Comparison of ENCODE assay signal across 20 cellular contexts in the genomic region with DNA sequence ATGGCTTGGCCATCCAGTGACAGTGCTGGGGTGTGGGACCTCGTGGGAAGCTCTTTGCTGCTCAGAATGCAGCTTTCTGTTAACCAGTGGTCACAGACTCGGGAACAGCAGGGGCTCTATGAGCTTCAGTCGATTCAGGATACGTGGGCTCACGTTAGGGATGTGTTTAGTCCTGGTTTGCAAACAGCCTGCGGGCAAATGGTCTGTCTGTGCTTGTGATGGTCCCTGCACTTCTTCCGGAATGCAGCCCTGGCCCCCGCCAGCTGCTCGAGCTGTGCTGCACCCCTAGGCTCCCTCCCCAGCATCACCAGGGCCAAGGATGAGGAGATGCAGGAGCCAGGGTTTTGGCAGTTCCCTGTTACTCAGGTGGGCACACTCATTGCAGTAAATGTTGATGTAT.
A peak's percentile ranks its signal among the peaks of the same experiment; 100 is the strongest.
DNase-seq lines count a peak whose midpoint lies in the region; ATAC-seq and TF ChIP-seq lines count a peak whose summit lies in the region.
"Had no signal": no experiment of that assay in that cellular context is flagged by ENCODE, and none has a peak within 500 bp of the region (broad histone marks: within the 10 kb centered on the region; RNA-seq: fewer than 3 reads in every experiment).

No MANE protein-coding gene starts in this region.

- TF ChIP-seq CTCF in SK-N-SH (IDR thresholded peaks at IDR 0.05), result no peak
- no peak for TF ChIP-seq CTCF in neutrophil (IDR thresholded peaks at IDR 0.05)
- no peak for TF ChIP-seq CTCF in H9 (conservative IDR thresholded peaks at IDR 0.05)
- TF ChIP-seq CTCF in A673 (conservative IDR thresholded peaks at IDR 0.05; ENCODE audit: low read depth, low read length), result no peak

- no peak overlapping the region for H2AK5ac ChIP-seq in H9 (ENCODE audit: insufficient read length, low read length)

- H2BK15ac ChIP-seq in H9 (ENCODE audit: low read depth, low read length), result no peak overlapping the region

- no peaks in the 10 kb centered on the region for H3K79me1 ChIP-seq in H9 (ENCODE audit: insufficient read depth, low read depth, low read length, poor library complexity, severe bottlenecking)

- H4K5ac ChIP-seq in H9 (ENCODE audit: insufficient read length, low read depth, low read length), result no peak overlapping the region

- POLR2A ChIA-PET in SK-N-SH (lab: Yijun Ruan, JAX), result interaction anchor here (2.4 kb wide), 1 partner anchor 14 kb away, joined by 9 read pairs; no protein-coding TSS in a partner anchor
- POLR2A ChIA-PET in A673 (lab: Charles Lee; ENCODE audit: low non-redundant PET), result no interaction called here

- H3K4me3 Mint-ChIP-seq in CD4-positive, CD25-positive, alpha-beta regulatory T cell, result no peak overlapping the region
- peak overlapping the region in 1 of 2 donors; percentile 9 for H3K4me3 Mint-ChIP-seq in activated T-cell treated with anti-CD3 and anti-CD28 coated beads, Interleukin-2, amount 50 U/mL, for 72 hours
- H3K4me3 Mint-ChIP-seq in H9, result no peak overlapping the region
- H3K4me3 Mint-ChIP-seq: B cell had no signal

- no peak for TF ChIP-seq RAD21 in SK-N-SH (IDR thresholded peaks at IDR 0.05; ENCODE audit: low read length)

- no peak overlapping the region for H3K4ac ChIP-seq in H9 (ENCODE audit: low read depth, low read length)

- H3K36me3 ChIP-seq in SK-N-SH (replicated peaks in 1 of 2; ENCODE audit: control insufficient read depth in 1 of 2, insufficient read depth in 2 of 2, low read length in 1 of 2) (peaks cover 5 to 13% of the 10 kb centered on the region in 2 experiments), neutrophil (no peaks in the 10 kb centered on the region), A673 (ENCODE audit: insufficient read depth, low read length, poor library complexity, severe bottlenecking) (no peaks in the 10 kb centered on the region)
- peaks cover 13% of the 10 kb centered on the region for H3K36me3 ChIP-seq in CD4-positive, CD25-positive, alpha-beta regulatory T cell (ENCODE audit: control insufficient read depth, insufficient read depth, low read length)

- H3K56ac ChIP-seq in H9 (ENCODE audit: insufficient read length, low read depth, low read length), result no peak overlapping the region

- BruUV-seq in A673 (replicated peaks; lab: Mats Ljungman, UMichigan), result no TSS peak

- no peak overlapping the region for H2BK12ac ChIP-seq in H9 (ENCODE audit: insufficient read length, low read depth, low read length)

- no peaks in the 10 kb centered on the region for H3K27me3 Mint-ChIP-seq in CD4-positive, CD25-positive, alpha-beta regulatory T cell
- H3K27me3 Mint-ChIP-seq in activated T-cell treated with anti-CD3 and anti-CD28 coated beads, Interleukin-2, amount 50 U/mL, for 72 hours (ENCODE audit: low read depth), result no peaks in the 10 kb centered on the region
- no peaks in the 10 kb centered on the region for H3K27me3 Mint-ChIP-seq in H9 (ENCODE audit: low read depth)
- H3K27me3 Mint-ChIP-seq: B cell had no signal

- H3K4me1 ChIP-seq in SK-N-SH (ENCODE audit: control insufficient read depth in 1 of 2, insufficient read depth in 2 of 2, low read depth in 1 of 2, low read length in 1 of 2) (peaks cover 5 to 28% of the 10 kb centered on the region in 2 experiments; a peak in 1 of 4 replicates), neutrophil (ENCODE audit: control insufficient read depth in 1 of 2, insufficient read depth in 1 of 2, low read depth in 1 of 2, low read length in 1 of 2) (peaks cover 41 to 45% of the 10 kb centered on the region in 2 experiments), H9 (ENCODE audit: insufficient read depth, low read length) (no peaks in the 10 kb centered on the region), A673 (ENCODE audit: insufficient read depth, low read length, poor library complexity, severe bottlenecking) (peaks cover 18% of the 10 kb centered on the region)
- H3K4me1 ChIP-seq in CD4-positive, CD25-positive, alpha-beta regulatory T cell (ENCODE audit: control insufficient read depth, insufficient read depth, low read length, poor library complexity, severe bottlenecking), result no peaks in the 10 kb centered on the region
- H3K4me1 ChIP-seq: right atrium auricular region, tibial artery had no signal

- no peaks in the 10 kb centered on the region for H3K23me2 ChIP-seq in H9 (ENCODE audit: insufficient read length, low read depth, low read length, poor library complexity, severe bottlenecking)

- H3K23ac ChIP-seq in H9 (ENCODE audit: insufficient read length, low read depth, low read length), result no peak overlapping the region

- no peak overlapping the region for H2BK120ac ChIP-seq in H9 (ENCODE audit: low read depth, low read length, poor library complexity, severe bottlenecking)

- intact Hi-C loops in A673 (cut with micrococcal nuclease; ENCODE audit: unreplicated experiment), result no loop called here

- peak overlapping the region in 2 of 3 donors; percentile 11 to 58 for H3K27ac Mint-ChIP-seq in CD4-positive, CD25-positive, alpha-beta regulatory T cell
- no peak overlapping the region for H3K27ac Mint-ChIP-seq in activated T-cell treated with anti-CD3 and anti-CD28 coated beads, Interleukin-2, amount 50 U/mL, for 72 hours
- H3K27ac Mint-ChIP-seq in H9, result peak overlapping the region in 1 of 3 experiments; percentile 33; a peak in 1 of 7 replicates
- H3K27ac Mint-ChIP-seq: B cell had no signal

- no peaks in the 10 kb centered on the region for H3K9me2 ChIP-seq in SK-N-SH

- no peak overlapping the region for H2BK20ac ChIP-seq in H9 (ENCODE audit: low read depth, low read length, poor library complexity, severe bottlenecking)

- no peak overlapping the region for H4K91ac ChIP-seq in H9 (ENCODE audit: insufficient read length, low read depth, low read length)

- no peak overlapping the region for H3K18ac ChIP-seq in H9 (ENCODE audit: insufficient read length, low read depth, low read length)

- no peak overlapping the region for H2AFZ ChIP-seq in SK-N-SH (ENCODE audit: low read depth)
- H2AFZ ChIP-seq in H9 (ENCODE audit: low read length), result no peak overlapping the region
- H2AFZ ChIP-seq: hepatocyte had no signal

- H3K27ac ChIP-seq in SK-N-SH (ENCODE audit: low read depth in 2 of 2, low read length in 1 of 2) (no peak overlapping the region; a peak in 1 of 4 replicates), neutrophil (peak overlapping the region; percentile 87), H9 (ENCODE audit: insufficient read length, low read depth, low read length) (no peak overlapping the region), A673 (ENCODE audit: low read depth, low read length, poor library complexity, severe bottlenecking) (no peak overlapping the region)
- no peak overlapping the region for H3K27ac ChIP-seq in CD4-positive, CD25-positive, alpha-beta regulatory T cell (ENCODE audit: insufficient read depth, low read length, poor library complexity, severe bottlenecking)
- H3K27ac ChIP-seq: 22Rv1, right atrium auricular region, tibial artery had no signal

- H3T11ph ChIP-seq in H9 (ENCODE audit: low read length), result no peak overlapping the region

- ATAC-seq in SK-N-SH treated with all-trans-retinoic acid at 6 μM for 48 hours, result no peak
- ATAC-seq in CD4-positive, CD25-positive, alpha-beta regulatory T cell (ENCODE audit: low read depth in 2 of 2), result no peak
- ATAC-seq in activated T-cell treated with anti-CD3 and anti-CD28 coated beads, Interleukin-2, amount 50 U/mL, for 72 hours (replicated peaks in 1 of 2), result peak; percentile 27 to 33

- H2BK5ac ChIP-seq in H9 (ENCODE audit: insufficient read length, low read length), result no peak overlapping the region

- H4K8ac ChIP-seq in H9 (replicated peaks; ENCODE audit: insufficient read length, low read depth, low read length), result no peak overlapping the region

- no peaks in the 10 kb centered on the region for H3K79me2 ChIP-seq in SK-N-SH (ENCODE audit: insufficient read depth)
- H3K79me2 ChIP-seq in H9 (ENCODE audit: insufficient read depth, low read length), result no peaks in the 10 kb centered on the region
- H3K79me2 ChIP-seq: hepatocyte had no signal

- peaks cover 0 to 24% (median 8%) of the 10 kb centered on the region in 4 donors for H3K4me1 Mint-ChIP-seq in CD4-positive, CD25-positive, alpha-beta regulatory T cell
- H3K4me1 Mint-ChIP-seq in activated T-cell treated with anti-CD3 and anti-CD28 coated beads, Interleukin-2, amount 50 U/mL, for 72 hours (ENCODE audit: low read depth), result peaks cover 50% of the 10 kb centered on the region
- peaks cover 16 to 25% of the 10 kb centered on the region in 2 experiments for H3K4me1 Mint-ChIP-seq in H9

- no peak overlapping the region for H3K4me3 ChIP-seq in SK-N-SH (ENCODE audit: low read depth in 2 of 2, low read length in 1 of 2)
- H3K4me3 ChIP-seq in CD4-positive, CD25-positive, alpha-beta regulatory T cell (ENCODE audit: low read depth, low read length), result no peak overlapping the region
- H3K4me3 ChIP-seq in neutrophil (ENCODE audit: low read depth in 1 of 2, low read length in 1 of 2), result peak overlapping the region in 1 of 2 experiments; percentile 14
- no peak overlapping the region for H3K4me3 ChIP-seq in A673 (ENCODE audit: low read depth, low read length, poor library complexity, severe bottlenecking)
- H3K4me3 ChIP-seq: hepatocyte, right atrium auricular region, tibial artery had no signal

- no peaks in the 10 kb centered on the region for H3K9me3 Mint-ChIP-seq in CD4-positive, CD25-positive, alpha-beta regulatory T cell
- H3K9me3 Mint-ChIP-seq in activated T-cell treated with anti-CD3 and anti-CD28 coated beads, Interleukin-2, amount 50 U/mL, for 72 hours, result no peaks in the 10 kb centered on the region
- no peaks in the 10 kb centered on the region for H3K9me3 Mint-ChIP-seq in H9

- no peaks in the 10 kb centered on the region for H3K9me3 ChIP-seq in SK-N-SH
- no peaks in the 10 kb centered on the region for H3K9me3 ChIP-seq in CD4-positive, CD25-positive, alpha-beta regulatory T cell (ENCODE audit: control insufficient read depth in 2 of 2, low read length in 2 of 2)
- no peaks in the 10 kb centered on the region for H3K9me3 ChIP-seq in neutrophil
- no peaks in the 10 kb centered on the region for H3K9me3 ChIP-seq in H9 (ENCODE audit: control insufficient read depth, low read depth, low read length)
- H3K9me3 ChIP-seq in A673 (ENCODE audit: low read depth, low read length, poor library complexity, severe bottlenecking), result no peaks in the 10 kb centered on the region
- H3K9me3 ChIP-seq: right atrium auricular region, tibial artery had no signal

- H3K36me3 Mint-ChIP-seq in CD4-positive, CD25-positive, alpha-beta regulatory T cell, result peaks cover 24% of the 10 kb centered on the region
- H3K36me3 Mint-ChIP-seq in activated T-cell treated with anti-CD3 and anti-CD28 coated beads, Interleukin-2, amount 50 U/mL, for 72 hours (ENCODE audit: insufficient read depth in 2 of 2), result peaks cover 4 to 13% of the 10 kb centered on the region in 2 donors
- peaks cover 0 to 8% (median 0%) of the 10 kb centered on the region in 3 experiments; a peak in 2 of 7 replicates for H3K36me3 Mint-ChIP-seq in H9 (ENCODE audit: insufficient read depth in 1 of 3, low read depth in 3 of 3)

- no peaks in the 10 kb centered on the region for H3F3A ChIP-seq in SK-N-SH (replicated peaks; ENCODE audit: insufficient read depth)

- H3K4me2 ChIP-seq in SK-N-SH, result no peak overlapping the region
- no peak overlapping the region for H3K4me2 ChIP-seq in H9 (ENCODE audit: insufficient read depth, insufficient read length, low read length)
- H3K4me2 ChIP-seq: hepatocyte had no signal

- H3K27me3 ChIP-seq in SK-N-SH (ENCODE audit: insufficient read depth) (no peaks in the 10 kb centered on the region), neutrophil (no peaks in the 10 kb centered on the region), H9 (ENCODE audit: insufficient read depth, low read length) (no peaks in the 10 kb centered on the region), A673 (replicated peaks; ENCODE audit: insufficient read depth, low read depth, low read length, poor library complexity) (no peaks in the 10 kb centered on the region)
- no peaks in the 10 kb centered on the region for H3K27me3 ChIP-seq in CD4-positive, CD25-positive, alpha-beta regulatory T cell (ENCODE audit: control insufficient read depth, insufficient read depth, low read length)
- H3K27me3 ChIP-seq: hepatocyte, right atrium auricular region, tibial artery had no signal

- H4K20me1 ChIP-seq in SK-N-SH (ENCODE audit: insufficient read depth), result no peaks in the 10 kb centered on the region
- no peaks in the 10 kb centered on the region for H4K20me1 ChIP-seq in H9 (ENCODE audit: control insufficient read depth, insufficient read depth, insufficient read length)

- H3K9ac ChIP-seq in SK-N-SH (no peak overlapping the region), H9 (ENCODE audit: extremely low read depth, insufficient read length, low read length) (no peak overlapping the region)

- CTCF ChIA-PET in SK-N-SH (lab: Yijun Ruan, JAX) (interaction anchor here (0.7 to 1.6 kb wide), 6 partner anchors 20 to 392 kb away, joined by 3 to 5 read pairs (median 3); no protein-coding TSS in a partner anchor), A673 (lab: Charles Lee) (interaction anchor here (0.6 kb wide), 1 partner anchor 327 kb away, joined by 3 read pairs; no protein-coding TSS in a partner anchor)

- 93% methylated on average over 7 of the region's 9 CpGs for WGBS in SK-N-SH (ENCODE audit: low lambda C conversion rate)
- no CpG with 5 or more reads among the region's 9 CpGs for WGBS in H9 (ENCODE audit: extremely low coverage, insufficient read length, low lambda C conversion rate)

- no peak for TF ChIP-seq EP300 in SK-N-SH (IDR thresholded peaks at IDR 0.05; ENCODE audit: borderline replicate concordance in 1 of 2, low read depth in 1 of 2, low read length in 1 of 2)

- DNase-seq in SK-N-SH, result peak; percentile 41
- DNase-seq in CD4-positive, CD25-positive, alpha-beta regulatory T cell, result no peak
- no peak for DNase-seq in activated T-cell treated with anti-CD3 and anti-CD28 coated beads, Interleukin-2, amount 50 U/mL, for 72 hours
- DNase-seq in DMS114 treated with DMSO at 0.1 percent for 48 hours (lab: John Stamatoyannopoulos, UW; ENCODE audit: unreplicated experiment), result no peak
- DNase-seq in H9, result no peak
- no peak for DNase-seq in A673 (ENCODE audit: low spot score)
- DNase-seq: foreskin fibroblast; GOT3; Kasumi-1; NCI-H1092; NCI-H2081 treated with DMSO at 0.1 percent for 48 hours; NK-92 treated with Interleukin-12 subunit alpha and Interleukin-12 subunit beta, amount 100 ng/mL, for 24 hours; RPMI8226 had no signal

- no peak overlapping the region for H3K14ac ChIP-seq in H9 (ENCODE audit: insufficient read depth, low read length)

Comparison
In these comparisons a context has a peak if more than half of its experiments do, and no peak if none do; other contexts are left out.
1. ATAC-seq: peak in activated T-cell treated with anti-CD3 and anti-CD28 coated beads, Interleukin-2, amount 50 U/mL, for 72 hours (2 of 2); none in SK-N-SH treated with all-trans-retinoic acid at 6 μM for 48 hours (single experiment) and CD4-positive, CD25-positive, alpha-beta regulatory T cell (0 of 2).